Comparison of ENCODE assay signal across 20 cellular contexts in genomic region chr5:57754616-57755015, GRCh38.
"Had no signal": no experiment of that assay in that cellular context is flagged by ENCODE, and none has a peak within 500 bp of the region (broad histone marks: within the 10 kb centered on the region; RNA-seq: fewer than 3 reads in every experiment).

No MANE protein-coding gene starts in this region.

- H3K27me3 ChIP-seq: esophagus muscularis mucosa, thyroid gland had no signal

- H3K9me3 ChIP-seq: esophagus muscularis mucosa, thyroid gland had no signal

- H3K4me1 ChIP-seq: esophagus muscularis mucosa, thyroid gland had no signal

- DNase-seq: activated CD4-positive, alpha-beta T cell treated with anti-CD3 and anti-CD28 coated beads, Interleukin-2, amount 10 ng/mL, durations not matched to agents 24 days and 14 days; activated CD8-positive, alpha-beta T cell treated with anti-CD3 and anti-CD28 coated beads, Interleukin-2, amount 10 ng/mL, durations not matched to agents 7 days and 5 days; activated naive CD4-positive, alpha-beta T cell treated with anti-CD3 and anti-CD28 coated beads for 36 hours; activated T-cell treated with anti-CD3 and anti-CD28 coated beads, Interleukin-2, amount 50 U/mL, for 24 hours; anterior cingulate cortex; cortex of kidney; foreskin melanocyte; glutamatergic neuron; midbrain; nucleus accumbens; posterior cingulate gyrus; retina; stimulated activated CD4-positive, alpha-beta T cell treated with anti-CD3 and anti-CD28 coated beads, Interleukin-12 subunit alpha, Interleukin-12 subunit beta, amount 100 ng/mL, for 4 hours; stimulated activated CD4-positive, alpha-beta T cell treated with anti-CD3 and anti-CD28 coated beads, Interleukin-1b, Interleukin-23, amount 100 ng/mL, for 48 hours; stimulated activated CD8-positive, alpha-beta memory T cell treated with anti-CD3 and anti-CD28 coated beads, Interleukin-4, amount 100 ng/mL, for 48 hours; stimulated activated naive CD4-positive, alpha-beta T cell; T1000; thyroid gland had no signal

- H3K27ac ChIP-seq: esophagus muscularis mucosa, thyroid gland had no signal

- H3K36me3 ChIP-seq: esophagus muscularis mucosa, thyroid gland had no signal

- H3K4me3 ChIP-seq: esophagus muscularis mucosa, lung, thyroid gland had no signal

- ATAC-seq: activated CD8-positive, alpha-beta T cell treated with anti-CD3 and anti-CD28 coated beads, Interleukin-2, amount 10 ng/mL, durations not matched to agents 7 days and 5 days had no signal
